In genomic region chr15:56243117-56243773, GRCh38 we compare ENCODE assay signal across 8 cellular contexts. TPM values are rescaled to one million over a fixed set of nuclear protein-coding genes. Genes with fewer than 3 reads are reported as not detected.
DNase-seq lines count a peak whose midpoint lies in the region; ATAC-seq and TF ChIP-seq lines count a peak whose summit lies in the region.

No MANE protein-coding gene starts in this region.

- H3K4me3 ChIP-seq in right atrium auricular region: peak overlapping the region; percentile 94 to 95

- peak; percentile 41 for DNase-seq in NCI-H510A treated with DMSO at 0.1 percent for 48 hours (lab: John Stamatoyannopoulos, UW)
- no peak for DNase-seq in NCI-H510A (lab: John Stamatoyannopoulos, UW)
- peak; percentile 41 for DNase-seq in HT-29 (ENCODE audit: low spot score)
- DNase-seq in amniotic epithelial cell (ENCODE audit: low read depth): peak; percentile 39
- no peak for DNase-seq in right atrium auricular region (ENCODE audit: low spot score)
- peak; percentile 82 for DNase-seq in posterior vena cava (ENCODE audit: low spot score)

- peak; percentile 50; the same call in 1 of the 2 replicates for TF ChIP-seq POLR2A in Raji (IDR thresholded peaks at IDR 0.05; ENCODE audit: insufficient read depth, low read depth, low read length)

- H3K4me1 ChIP-seq in right atrium auricular region: peaks cover 0 to 32% of the 10 kb centered on the region in 2 donors

- peak overlapping the region; percentile 90 to 91 for H3K27ac ChIP-seq in right atrium auricular region

- H3K36me3 ChIP-seq in right atrium auricular region: no peaks in the 10 kb centered on the region

- ATAC-seq in GM18519 (IDR thresholded peaks at IDR 0.05; ENCODE audit: low FRiP score, unreplicated experiment): no peak

- TF ChIP-seq CTCF in right atrium auricular region (IDR thresholded peaks at IDR 0.05): no peak

- intact Hi-C loops in posterior vena cava (cut with DNase I): no loop called here

- H3K27me3 ChIP-seq in right atrium auricular region: no peaks in the 10 kb centered on the region

- no peaks in the 10 kb centered on the region for H3K9me3 ChIP-seq in right atrium auricular region

RNA-seq across cellular contexts. Expression of gene RFX7, which starts 0.4 kb away (rescaled TPM):
- 3.2 and 3.5 TPM in 2 replicates for total RNA-seq in HT-29 (2014; rRNA removed; shearing (Covaris generic))
- total RNA-seq in right atrium auricular region: 1 to 10 TPM; 4.4 to 5.9 TPM
- total RNA-seq in posterior vena cava: 10 to 100 TPM in 1 of 2 donors, 1 to 10 TPM in 1; 9.9 to 10.1 TPM

Comparison
In these comparisons a context has a peak if more than half of its experiments do, and no peak if none do; other contexts are left out.
1. DNase-seq: peak in NCI-H510A treated with DMSO at 0.1 percent for 48 hours (single experiment), HT-29 (single experiment), amniotic epithelial cell (single experiment) and posterior vena cava (single experiment); none in NCI-H510A (single experiment) and right atrium auricular region (single experiment).